In the genomic region with DNA sequence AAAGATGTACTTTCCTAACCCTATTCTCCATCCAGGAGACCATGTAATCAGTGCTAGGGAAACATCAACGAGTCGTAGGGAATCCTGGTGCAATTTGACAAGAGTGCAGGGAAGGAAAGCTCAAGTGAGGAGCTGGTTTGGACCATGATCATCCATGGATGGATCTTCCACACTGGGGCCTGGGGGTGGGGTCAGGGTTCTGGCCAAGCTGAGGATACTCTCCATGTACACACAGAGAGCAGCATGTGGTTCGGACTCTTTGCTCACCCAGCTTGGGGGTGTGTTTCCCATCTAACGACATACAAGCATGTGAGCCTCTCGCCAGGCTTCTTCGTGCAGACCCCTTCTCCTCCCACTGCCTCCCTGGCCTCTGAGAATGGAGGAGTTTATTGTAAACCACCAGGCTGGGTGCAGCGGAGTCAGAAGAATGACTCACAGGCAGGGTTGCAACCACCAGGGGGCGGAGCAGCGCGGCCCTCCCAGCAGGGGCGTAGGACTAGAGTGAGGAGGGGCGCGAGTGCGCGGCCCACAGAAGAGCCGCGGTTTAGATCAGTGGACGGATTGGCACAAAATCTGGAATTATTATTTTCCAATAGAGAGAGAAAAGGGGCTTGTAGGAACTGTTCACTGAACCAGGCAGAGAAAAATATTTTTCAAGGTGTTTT, we compare ENCODE assay signal across 8 cellular contexts.
DNase-seq lines count a peak whose midpoint lies in the region; ATAC-seq, FAIRE-seq and TF ChIP-seq lines count a peak whose summit lies in the region.
"Not testable (repeated sequence)": the region's sequence is repeated elsewhere in the genome, so short reads cannot be mapped to it uniquely, and the experiment has no call there.

No MANE protein-coding gene starts in this region.

- not testable (repeated sequence) for H3K79me2 ChIP-seq in GM12878 (ENCODE audit: control insufficient read depth, insufficient read depth, low read length); fibroblast of lung (ENCODE audit: control insufficient read depth, insufficient read depth, low read length); neural progenitor cell (ENCODE audit: low read depth)

- H3K9me3 Mint-ChIP-seq in neural progenitor cell: not testable (repeated sequence)

- not testable (repeated sequence) for H3F3A ChIP-seq in neural progenitor cell (ENCODE audit: low read depth)

- POLR2A ChIA-PET in A673 (lab: Charles Lee; ENCODE audit: low non-redundant PET); GM12878 (lab: Charles Lee): not testable (repeated sequence)

- CTCF ChIA-PET in A673 (lab: Charles Lee); GM12878 (lab: Yijun Ruan, JAX): not testable (repeated sequence)

- H3K4me1 ChIP-seq in A673 (ENCODE audit: insufficient read depth, low read length, poor library complexity, severe bottlenecking); GM12878 (ENCODE audit: control insufficient read depth, insufficient read depth, low read length); fibroblast of lung (ENCODE audit: control insufficient read depth, extremely low read depth, insufficient read depth, low read length); testis: not testable (repeated sequence)
- peaks cover 23% of the 10 kb centered on the region for H3K4me1 ChIP-seq in neural progenitor cell

- TF ChIP-seq POLR2A in GM12878 (IDR thresholded peaks at IDR 0.05; ENCODE audit: low read depth, low read length); testis (IDR thresholded peaks at IDR 0.05): not testable (repeated sequence)

- TF ChIP-seq CTCF in A673 (conservative IDR thresholded peaks at IDR 0.05; ENCODE audit: low read depth, low read length) (0 out of 2 replicates have a peak, but pooled peaks have one; percentile 25), GM13977 (IDR thresholded peaks at IDR 0.05; ENCODE audit: extremely low read depth, insufficient read depth, missing control alignments) (peak; percentile 26), fibroblast of lung (conservative IDR thresholded peaks at IDR 0.05 in 1 of 2, IDR thresholded peaks at IDR 0.05 in 1 of 2; ENCODE audit: low read depth in 1 of 2, low read length in 2 of 2) (peak; percentile 23 to 47), neural progenitor cell (IDR thresholded peaks at IDR 0.05) (peak; percentile 58), testis (IDR thresholded peaks at IDR 0.05) (peak in 2 of 3 experiments; percentile 15 to 41)
- TF ChIP-seq CTCF in GM12878 (IDR thresholded peaks at IDR 0.05 in 2 of 3, conservative IDR thresholded peaks at IDR 0.05 in 1 of 3; ENCODE audit: control insufficient read depth in 2 of 3, extremely low read depth in 1 of 3, insufficient read depth in 1 of 3, low read depth in 3 of 3, low read length in 3 of 3): not testable (repeated sequence)

- SMC1A ChIA-PET in GM12878 (lab: Charles Lee; ENCODE audit: uncharacterized antibody, unreplicated experiment): not testable (repeated sequence)

- not testable (repeated sequence) for H3K9ac ChIP-seq in GM12878 (ENCODE audit: control insufficient read depth, insufficient read depth, low read length); fibroblast of lung (ENCODE audit: insufficient read depth, low read length); neural progenitor cell

- not testable (repeated sequence) for H3K36me3 Mint-ChIP-seq in neural progenitor cell

- in situ Hi-C loops in GM13977 (cut with MboI; ENCODE audit: low pct_unique_long_range_greater_than_20kb, low sequenced_read_pairs, unreplicated experiment); GM12878 (cut with MboI): not testable (repeated sequence)

- peak overlapping the region; percentile 76 for H3K27ac Mint-ChIP-seq in neural progenitor cell

- TF ChIP-seq RAD21 in GM12878 (IDR thresholded peaks at IDR 0.05; ENCODE audit: insufficient read depth, low read depth, low read length): not testable (repeated sequence)

- peak; percentile 27 for FAIRE-seq in RCC 7860 (lab: Jason Lieb, UNC)
- peak; percentile 52 for FAIRE-seq in GM12878 (lab: Jason Lieb, UNC)

- TF ChIP-seq EP300 in GM12878 (IDR thresholded peaks at IDR 0.05; ENCODE audit: borderline replicate concordance in 1 of 2, control insufficient read depth in 1 of 2, low read depth in 2 of 2, low read length in 2 of 2): not testable (repeated sequence)

- not testable (repeated sequence) for ATAC-seq in GM12878

- WGBS in GM12878 (ENCODE audit: insufficient coverage, insufficient replicate concordance, low lambda C conversion rate, missing lambda C conversion rate): 63% methylated on average over 18 of the region's 18 CpGs
- WGBS in testis, 2 donors: 19 to 40% methylated on average over 18 of the region's 18 CpGs

- peaks cover 74% of the 10 kb centered on the region for H3K4me1 Mint-ChIP-seq in neural progenitor cell

- BruUV-seq in A673 (replicated peaks; lab: Mats Ljungman, UMichigan); GM12878 (replicated peaks; lab: Mats Ljungman, UMichigan): not testable (repeated sequence)

- DNase-seq in A673 (ENCODE audit: low spot score); GM13977 (ENCODE audit: low spot score); RCC 7860 (ENCODE audit: low spot score); GM12878 (ENCODE audit: low read depth, low spot score): not testable (repeated sequence)
- peak; percentile 43 to 67 for DNase-seq in fibroblast of lung (ENCODE audit: low read depth in 2 of 2)
- DNase-seq in inferior parietal cortex (ENCODE audit: extremely low spot score): peak; percentile 20
- DNase-seq in neural progenitor cell (ENCODE audit: low spot score): peak; percentile 63
- DNase-seq in testis: peak; percentile 73

- intact Hi-C loops in A673 (cut with micrococcal nuclease; ENCODE audit: unreplicated experiment); GM12878 (cut with micrococcal nuclease; ENCODE audit: unreplicated experiment); testis (cut with DNase I; ENCODE audit: low total_unique reads): not testable (repeated sequence)

- RAD21 ChIA-PET in GM12878 (lab: Charles Lee; ENCODE audit: unreplicated experiment): not testable (repeated sequence)

- H3K36me3 ChIP-seq in A673 (ENCODE audit: insufficient read depth, low read length, poor library complexity, severe bottlenecking); GM12878 (ENCODE audit: control insufficient read depth in 2 of 2, insufficient read depth in 2 of 2, low read length in 1 of 2); fibroblast of lung (ENCODE audit: control insufficient read depth, insufficient read depth, low read length); neural progenitor cell; testis (ENCODE audit: low read depth, missing control alignments): not testable (repeated sequence)

- H2AFZ ChIP-seq in GM12878 (ENCODE audit: control insufficient read depth, low read depth, low read length); fibroblast of lung (ENCODE audit: low read length); neural progenitor cell (replicated peaks): not testable (repeated sequence)

- not testable (repeated sequence) for H3K9me3 ChIP-seq in A673 (ENCODE audit: low read depth, low read length, poor library complexity, severe bottlenecking); GM12878 (replicated peaks; ENCODE audit: control insufficient read depth, insufficient read depth, low read length); fibroblast of lung (ENCODE audit: control insufficient read depth, insufficient read depth, low read depth, low read length); neural progenitor cell (ENCODE audit: low read depth); testis

- H3K27me3 Mint-ChIP-seq in neural progenitor cell (ENCODE audit: insufficient read depth, low read depth): not testable (repeated sequence)

- H4K20me1 ChIP-seq in GM12878 (ENCODE audit: control insufficient read depth, insufficient read depth); fibroblast of lung (ENCODE audit: control insufficient read depth, extremely low read depth, insufficient read depth, low read length); neural progenitor cell (ENCODE audit: low read depth): not testable (repeated sequence)

- H3K27ac ChIP-seq in A673 (ENCODE audit: low read depth, low read length, poor library complexity, severe bottlenecking); GM12878 (ENCODE audit: control insufficient read depth, insufficient read depth); fibroblast of lung (ENCODE audit: insufficient read depth, low read length); neural progenitor cell; testis: not testable (repeated sequence)

- H3K4me3 ChIP-seq in A673 (ENCODE audit: low read depth, low read length, poor library complexity, severe bottlenecking); GM12878; fibroblast of lung (replicated peaks in 1 of 4; ENCODE audit: control extremely low read depth in 1 of 4, insufficient read depth in 1 of 4, low read depth in 3 of 4, low read length in 4 of 4); neural progenitor cell; testis: not testable (repeated sequence)

- not testable (repeated sequence) for H3K4me3 Mint-ChIP-seq in neural progenitor cell

- not testable (repeated sequence) for H3K27me3 ChIP-seq in A673 (replicated peaks; ENCODE audit: insufficient read depth, low read depth, low read length, poor library complexity); GM12878 (replicated peaks in 1 of 2; ENCODE audit: control insufficient read depth in 2 of 2, insufficient read depth in 2 of 2, low read length in 1 of 2); fibroblast of lung (ENCODE audit: control insufficient read depth, insufficient read depth, low read length); neural progenitor cell; testis

- not testable (repeated sequence) for H3K4me2 ChIP-seq in GM12878 (ENCODE audit: control insufficient read depth, insufficient read depth); fibroblast of lung (ENCODE audit: extremely low read depth, insufficient read depth, low read length); neural progenitor cell
